In the genomic region with DNA sequence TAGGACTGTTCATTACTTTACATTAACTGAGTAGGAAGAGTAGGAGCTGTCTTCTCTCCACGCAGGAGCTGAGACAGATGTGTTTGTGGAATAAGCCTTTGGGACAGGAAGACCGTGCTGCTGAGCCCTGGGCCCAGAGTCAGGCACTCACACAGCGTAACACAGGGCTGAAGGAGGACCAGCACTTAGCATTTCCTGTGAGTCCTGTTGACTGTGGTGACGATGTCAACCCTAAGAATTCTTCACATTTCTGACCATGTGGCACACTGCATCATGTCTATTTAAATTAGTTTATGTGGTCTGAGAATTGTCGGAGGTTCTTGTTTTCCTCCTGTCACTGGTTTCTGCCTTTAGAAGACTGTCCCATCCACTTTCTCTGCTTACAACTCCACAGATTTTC, we compare ENCODE assay signal across 9 cellular contexts.
DNase-seq lines count a peak whose midpoint lies in the region; ATAC-seq lines count a peak whose summit lies in the region.
"Had no signal": no experiment of that assay in that cellular context is flagged by ENCODE, and none has a peak within 500 bp of the region (broad histone marks: within the 10 kb centered on the region; RNA-seq: fewer than 3 reads in every experiment).

No MANE protein-coding gene starts in this region.

- no peaks in the 10 kb centered on the region for H3K27me3 ChIP-seq in aorta (ENCODE audit: control insufficient read depth in 1 of 2, insufficient read depth in 2 of 2, low read length in 1 of 2)

- peaks cover 0 to 4% of the 10 kb centered on the region in 2 donors for H3K4me1 ChIP-seq in aorta (ENCODE audit: control insufficient read depth in 1 of 2, insufficient read depth in 2 of 2, low read length in 2 of 2)

- no peak overlapping the region for H3K4me3 ChIP-seq in aorta (ENCODE audit: low read length in 2 of 2)

- DNase-seq in RPMI7951 (ENCODE audit: low read depth) = peak; percentile 64
- peak; percentile 57 for DNase-seq in myocyte (ENCODE audit: low read depth)
- no peak for DNase-seq in NCI-H446 treated with DMSO at 0.1 percent for 48 hours (lab: John Stamatoyannopoulos, UW)
- no peak for DNase-seq in DMS79 (lab: John Stamatoyannopoulos, UW)
- DNase-seq in hippocampal formation (lab: John Stamatoyannopoulos, UW) = no peak
- DNase-seq in aorta = no peak

- intact Hi-C loops in aorta (cut with DNase I) = no loop called here

- WGBS in aorta, 2 donors = 68 to 70% methylated on average over 5 of the region's 5 CpGs

- H3K9me3 ChIP-seq in aorta (ENCODE audit: control insufficient read depth, low read length) = no peaks in the 10 kb centered on the region

- ATAC-seq in GM18511 (IDR thresholded peaks at IDR 0.05; ENCODE audit: unreplicated experiment) (peak; percentile 60), GM21786 (IDR thresholded peaks at IDR 0.05; ENCODE audit: unreplicated experiment) (peak; percentile 50), aorta (ENCODE audit: low FRiP score) (no peak)

- peaks cover 0 to 3% of the 10 kb centered on the region in 2 donors for H3K36me3 ChIP-seq in aorta (ENCODE audit: control insufficient read depth in 1 of 2, insufficient read depth in 2 of 2, low read length in 1 of 2)

- H3K27ac ChIP-seq in aorta (ENCODE audit: low read depth in 1 of 2, low read length in 2 of 2) = no peak overlapping the region
- H3K27ac ChIP-seq: HL-60 had no signal

Comparison
In these comparisons a context has a peak if more than half of its experiments do, and no peak if none do; other contexts are left out.
1. DNase-seq: peak in RPMI7951 (single experiment) and myocyte (single experiment); none in NCI-H446 treated with DMSO at 0.1 percent for 48 hours (single experiment), DMS79 (single experiment), hippocampal formation (0 of 2) and aorta (0 of 2).